ENCODE assay signal across 1 cellular context in the genomic region with DNA sequence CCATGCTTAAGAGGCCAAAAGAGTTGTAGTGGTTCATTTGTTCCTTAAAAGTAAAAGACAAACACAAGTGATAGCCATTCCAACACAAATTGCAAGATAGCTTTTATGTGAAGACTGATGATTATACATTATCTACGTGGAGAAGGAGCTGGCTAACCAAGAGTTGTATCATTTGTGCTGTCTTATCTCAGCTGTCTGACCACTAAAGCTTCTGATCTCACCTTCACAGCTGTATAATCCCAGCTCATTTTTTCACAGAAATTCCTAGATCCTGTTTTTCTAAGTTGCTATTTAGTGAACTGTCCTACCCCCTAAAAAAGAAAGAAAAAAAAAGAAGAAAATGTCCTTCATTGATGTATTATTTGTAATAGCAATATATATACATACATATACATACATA.
TF ChIP-seq lines count a peak whose summit lies in the region.

No MANE protein-coding gene starts in this region.

TF ChIP-seq in GM12878, 131 proteins besides CTCF, POLR2A, EP300 and RAD21:
- no peak for TF ChIP-seq NR2C1 (IDR thresholded peaks at IDR 0.05)
- no peak for TF ChIP-seq ATF2 (IDR thresholded peaks at IDR 0.05; ENCODE audit: low read length)
- TF ChIP-seq, protein P1, sequence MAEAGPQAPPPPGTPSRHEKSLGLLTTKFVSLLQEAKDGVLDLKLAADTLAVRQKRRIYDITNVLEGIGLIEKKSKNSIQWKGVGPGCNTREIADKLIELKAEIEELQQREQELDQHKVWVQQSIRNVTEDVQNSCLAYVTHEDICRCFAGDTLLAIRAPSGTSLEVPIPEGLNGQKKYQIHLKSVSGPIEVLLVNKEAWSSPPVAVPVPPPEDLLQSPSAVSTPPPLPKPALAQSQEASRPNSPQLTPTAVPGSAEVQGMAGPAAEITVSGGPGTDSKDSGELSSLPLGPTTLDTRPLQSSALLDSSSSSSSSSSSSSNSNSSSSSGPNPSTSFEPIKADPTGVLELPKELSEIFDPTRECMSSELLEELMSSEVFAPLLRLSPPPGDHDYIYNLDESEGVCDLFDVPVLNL (IDR thresholded peaks at IDR 0.05; ENCODE audit: low read depth, low read length), result no peak
- TF ChIP-seq RUNX3 (IDR thresholded peaks at IDR 0.05; ENCODE audit: low read length), result peak; percentile 53; the same call in 1 of the 2 replicates
